Comparison of ENCODE assay signal across 21 cellular contexts in genomic region chr15:75371486-75371885, GRCh38.
"Had no signal": no experiment of that assay in that cellular context is flagged by ENCODE, and none has a peak within 500 bp of the region (broad histone marks: within the 10 kb centered on the region; RNA-seq: fewer than 3 reads in every experiment).

No MANE protein-coding gene starts in this region.

- FAIRE-seq: frontal cortex had no signal

- H3K9me3 ChIP-seq: left ventricle myocardium inferior, thyroid gland, upper lobe of right lung had no signal

- H3K27ac ChIP-seq: cardiac muscle cell, hepatocyte, left ventricle myocardium inferior, thyroid gland, upper lobe of right lung had no signal

- H3K4me3 Mint-ChIP-seq: activated B cell treated with CpG ODN at 0.5 μM for 24 hours; activated CD4-positive, alpha-beta T cell treated with anti-CD3 and anti-CD28 coated beads for 36 hours; activated naive CD8-positive, alpha-beta T cell treated with anti-CD3 and anti-CD28 coated beads, Interleukin-2, amount 10 ng/mL, durations not matched to agents 7 days and 5 days; immature natural killer cell; natural killer cell treated with Interleukin-12 subunit alpha and Interleukin-12 subunit beta and Interleukin-15 and Interleukin-18, amount 100 ng/mL, for 72 hours had no signal

- H3K27me3 ChIP-seq: cardiac muscle cell, hepatocyte, thyroid gland, upper lobe of right lung had no signal

- ATAC-seq: activated CD4-positive, alpha-beta T cell treated with anti-CD3 and anti-CD28 coated beads for 36 hours; natural killer cell treated with Interleukin-12 subunit alpha and Interleukin-12 subunit beta and Interleukin-15 and Interleukin-18, amount 100 ng/mL, for 72 hours; stimulated activated naive CD8-positive, alpha-beta T cell treated with anti-CD3 and anti-CD28 coated beads, Interleukin-15, Interleukin-2, amounts not matched to agents 100 U/mL and 50 U/mL, for 24 hours; upper lobe of right lung had no signal

- H3K27me3 Mint-ChIP-seq: activated B cell treated with CpG ODN at 0.5 μM for 24 hours; activated CD4-positive, alpha-beta T cell treated with anti-CD3 and anti-CD28 coated beads for 36 hours; activated naive CD8-positive, alpha-beta T cell treated with anti-CD3 and anti-CD28 coated beads, Interleukin-2, amount 10 ng/mL, durations not matched to agents 7 days and 5 days; natural killer cell treated with Interleukin-12 subunit alpha and Interleukin-12 subunit beta and Interleukin-15 and Interleukin-18, amount 100 ng/mL, for 72 hours; progenitor cell of endocrine pancreas had no signal

- H3K9me3 Mint-ChIP-seq: activated B cell treated with CpG ODN at 0.5 μM for 24 hours; activated naive CD8-positive, alpha-beta T cell treated with anti-CD3 and anti-CD28 coated beads, Interleukin-2, amount 10 ng/mL, durations not matched to agents 7 days and 5 days; immature natural killer cell; natural killer cell treated with Interleukin-12 subunit alpha and Interleukin-12 subunit beta and Interleukin-15 and Interleukin-18, amount 100 ng/mL, for 72 hours had no signal

- H2AFZ ChIP-seq: hepatocyte had no signal

- DNase-seq: activated B cell treated with CpG ODN at 0.5 μM for 24 hours; activated CD4-positive, alpha-beta T cell treated with anti-CD3 and anti-CD28 coated beads for 36 hours; activated CD4-positive, alpha-beta T cell treated with anti-CD3 and anti-CD28 coated beads, Interleukin-2, amount 50 U/mL, for 48 hours; activated CD8-positive, alpha-beta memory T cell treated with anti-CD3 and anti-CD28 coated beads, Interleukin-2, amount 50 U/mL, for 4 hours; activated effector memory CD4-positive, alpha-beta T cell treated with anti-CD3 and anti-CD28 coated beads, Interleukin-2, amount 50 U/mL, for 16 hours; activated naive CD8-positive, alpha-beta T cell treated with anti-CD3 and anti-CD28 coated beads, Interleukin-2, amount 10 ng/mL, durations not matched to agents 7 days and 5 days; amygdala; cortex of kidney; glutamatergic neuron; immature natural killer cell; left ventricle myocardium inferior; stimulated activated CD4-positive, alpha-beta T cell treated with anti-CD3 and anti-CD28 coated beads, Interleukin-4, amount 100 ng/mL, for 1 hour; stimulated activated naive CD8-positive, alpha-beta T cell treated with anti-CD3 and anti-CD28 coated beads, Interleukin-15, Interleukin-2, amounts not matched to agents 100 U/mL and 50 U/mL, for 24 hours; T1000; thyroid gland; upper lobe of right lung had no signal

- H3K27ac Mint-ChIP-seq: activated B cell treated with CpG ODN at 0.5 μM for 24 hours; activated CD4-positive, alpha-beta T cell treated with anti-CD3 and anti-CD28 coated beads for 36 hours; activated naive CD8-positive, alpha-beta T cell treated with anti-CD3 and anti-CD28 coated beads, Interleukin-2, amount 10 ng/mL, durations not matched to agents 7 days and 5 days; progenitor cell of endocrine pancreas had no signal

- H3K4me3 ChIP-seq: cardiac muscle cell, hepatocyte, left ventricle myocardium inferior, thyroid gland, upper lobe of right lung had no signal

- H3K4me2 ChIP-seq: hepatocyte had no signal
